In the genomic region with DNA sequence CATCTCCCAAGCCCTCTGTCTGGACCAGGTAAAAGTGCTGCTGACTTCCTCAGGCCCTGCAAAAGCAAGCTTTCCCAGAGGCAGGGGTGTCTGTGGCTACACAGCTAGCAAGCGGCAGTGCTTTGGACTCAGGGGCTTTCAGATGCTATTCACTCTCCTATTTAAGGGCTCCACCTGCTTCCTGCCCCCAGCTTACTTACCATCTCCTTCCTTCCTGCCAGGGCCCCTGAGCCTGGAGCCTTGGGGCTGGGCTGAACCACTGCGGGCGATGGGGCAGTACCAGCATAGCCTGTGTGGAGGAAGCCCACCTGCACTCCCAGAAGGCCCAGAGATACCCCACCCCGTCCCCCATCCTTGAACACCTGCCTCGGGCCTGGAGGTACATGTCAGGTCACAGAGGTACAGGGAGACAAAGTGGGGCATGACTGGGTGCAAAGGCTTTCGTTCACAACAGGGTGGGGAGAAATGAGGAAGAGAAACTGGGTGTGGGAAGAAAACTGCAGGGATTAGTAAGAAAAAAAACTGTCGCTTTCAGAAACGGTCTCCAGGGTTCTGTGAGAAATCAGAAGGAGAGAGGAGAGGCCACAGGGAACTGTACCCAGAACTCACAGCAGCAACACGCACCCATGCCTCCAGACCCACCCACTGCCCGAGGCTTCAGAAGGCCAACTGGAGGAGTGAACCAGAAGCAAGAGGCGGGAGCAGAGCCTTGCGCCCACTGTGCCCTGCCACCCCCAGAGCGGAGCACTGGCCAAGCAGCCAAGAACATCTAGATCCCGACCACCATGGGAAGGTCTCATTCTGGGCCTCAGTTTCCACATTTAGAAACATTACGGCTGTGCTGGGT, we compare ENCODE assay signal across 8 cellular contexts. TPM values are rescaled to one million over a fixed set of nuclear protein-coding genes. Genes with fewer than 3 reads are reported as not detected.
DNase-seq lines count a peak whose midpoint lies in the region; ATAC-seq, FAIRE-seq and TF ChIP-seq lines count a peak whose summit lies in the region.

No MANE protein-coding gene starts in this region.

- H4K20me1 ChIP-seq in GM12878 (ENCODE audit: control insufficient read depth, insufficient read depth): no peaks in the 10 kb centered on the region
- peaks cover 64% of the 10 kb centered on the region for H4K20me1 ChIP-seq in osteoblast (ENCODE audit: insufficient read depth, low read length)

- peak overlapping the region; percentile 82 for H3K9ac ChIP-seq in GM12878 (ENCODE audit: control insufficient read depth, insufficient read depth, low read length)

- peak; percentile 98 for DNase-seq in GM12878 (ENCODE audit: low read depth, low spot score)
- DNase-seq in osteoblast (ENCODE audit: insufficient read length, low spot score, missing footprints): peak; percentile 73
- no peak for DNase-seq in NCI-H187 treated with DMSO at 0.1 percent for 48 hours (lab: John Stamatoyannopoulos, UW)
- DNase-seq in hepatic stellate cell (ENCODE audit: low spot score): no peak
- DNase-seq in DMS53 (lab: John Stamatoyannopoulos, UW): no peak

- H3K27me3 ChIP-seq in GM12878 (replicated peaks in 1 of 2; ENCODE audit: control insufficient read depth in 2 of 2, insufficient read depth in 2 of 2, low read length in 1 of 2) (no peaks in the 10 kb centered on the region), osteoblast (ENCODE audit: insufficient read depth, low read length) (no peaks in the 10 kb centered on the region)

- TF ChIP-seq EP300 in GM12878 (IDR thresholded peaks at IDR 0.05; ENCODE audit: borderline replicate concordance in 1 of 2, control insufficient read depth in 1 of 2, low read depth in 2 of 2, low read length in 2 of 2): peak; percentile 94 to 96

- no TSS peak for BruUV-seq in GM12878 (replicated peaks; lab: Mats Ljungman, UMichigan)

- RAD21 ChIA-PET in GM12878 (lab: Charles Lee; ENCODE audit: unreplicated experiment): interaction anchor here (0.8 to 4.2 kb wide), 21 partner anchors 10 to 420 kb away, joined by 3 to 38 read pairs (median 4); partner anchors contain the start of genes CCDC12 and NBEAL2

- under 1% methylated on average over 15 of the region's 15 CpGs for WGBS in GM12878 (ENCODE audit: insufficient coverage, insufficient replicate concordance, low lambda C conversion rate, missing lambda C conversion rate)

- H3K27ac ChIP-seq in GM12878 (ENCODE audit: control insufficient read depth, insufficient read depth) (peak overlapping the region; percentile 94), osteoblast (ENCODE audit: low read depth, low read length) (peak overlapping the region; percentile 75)

- peak overlapping the region; percentile 4; the same call in 1 of the 2 replicates for H3K4me3 ChIP-seq in GM08714 (ENCODE audit: low read length)
- peak overlapping the region; percentile 44; the same call in 1 of the 2 replicates for H3K4me3 ChIP-seq in GM12878
- H3K4me3 ChIP-seq in osteoblast (ENCODE audit: insufficient read depth, low read length): no peak overlapping the region

- peak; percentile 75 for TF ChIP-seq POLR2A in GM12878 (IDR thresholded peaks at IDR 0.05; ENCODE audit: low read depth, low read length)

- ATAC-seq in GM19467 (IDR thresholded peaks at IDR 0.05; ENCODE audit: unreplicated experiment): peak; percentile 56
- ATAC-seq in HG03520 (IDR thresholded peaks at IDR 0.05; ENCODE audit: unreplicated experiment): peak; percentile 46
- peak; percentile 82 for ATAC-seq in GM12878

- TF ChIP-seq CTCF in GM12878 (IDR thresholded peaks at IDR 0.05 in 2 of 3, conservative IDR thresholded peaks at IDR 0.05 in 1 of 3; ENCODE audit: control insufficient read depth in 2 of 3, extremely low read depth in 1 of 3, insufficient read depth in 1 of 3, low read depth in 3 of 3, low read length in 3 of 3): no peak
- TF ChIP-seq CTCF in osteoblast (IDR thresholded peaks at IDR 0.05; ENCODE audit: extremely low read depth, low read depth, low read length): no peak

- peaks cover 14% of the 10 kb centered on the region for H3K9me3 ChIP-seq in GM12878 (replicated peaks; ENCODE audit: control insufficient read depth, insufficient read depth, low read length)
- H3K9me3 ChIP-seq in osteoblast (ENCODE audit: low read depth, low read length): no peaks in the 10 kb centered on the region

- H3K36me3 ChIP-seq in GM12878 (ENCODE audit: control insufficient read depth in 2 of 2, insufficient read depth in 2 of 2, low read length in 1 of 2) (peaks cover 24 to 50% of the 10 kb centered on the region in 2 experiments), osteoblast (ENCODE audit: insufficient read depth, low read length) (peaks cover 47% of the 10 kb centered on the region)

- H2AFZ ChIP-seq in GM12878 (ENCODE audit: control insufficient read depth, low read depth, low read length): no peak overlapping the region
- no peak overlapping the region for H2AFZ ChIP-seq in osteoblast (ENCODE audit: low read length)

- SMC1A ChIA-PET in GM12878 (lab: Charles Lee; ENCODE audit: uncharacterized antibody, unreplicated experiment): interaction anchor here (0.7 to 17.5 kb wide), 23 partner anchors 8 to 214 kb away, joined by 3 to 298 read pairs (median 4); partner anchors contain the start of genes CCDC12 and NBEAL2

- in situ Hi-C loops in GM12878 (cut with MboI): no loop called here

- H3K79me2 ChIP-seq in GM12878 (ENCODE audit: control insufficient read depth, insufficient read depth, low read length): peaks cover 46% of the 10 kb centered on the region
- H3K79me2 ChIP-seq in osteoblast (ENCODE audit: insufficient read depth, low read length): peaks cover 78% of the 10 kb centered on the region

- CTCF ChIA-PET in GM12878 (lab: Yijun Ruan, JAX): interaction anchor here (0.8 to 4.1 kb wide), 12 partner anchors 18 to 72 kb away, joined by 3 to 14 read pairs (median 5); partner anchors contain the start of gene NBEAL2

- H3K4me1 ChIP-seq in GM12878 (ENCODE audit: control insufficient read depth, insufficient read depth, low read length): peaks cover 67% of the 10 kb centered on the region
- peaks cover 26% of the 10 kb centered on the region for H3K4me1 ChIP-seq in osteoblast (ENCODE audit: insufficient read depth, low read length)

- POLR2A ChIA-PET in GM12878 (lab: Charles Lee): interaction anchor here (0.6 to 12.6 kb wide), 16 partner anchors 15 to 358 kb away, joined by 3 to 163 read pairs (median 5); partner anchors contain the start of genes CCDC12, NBEAL2 and SETD2

- intact Hi-C loops in GM12878 (cut with micrococcal nuclease; ENCODE audit: unreplicated experiment): loop anchor here (1.0 to 5.0 kb wide), 3 partner anchors 26 to 235 kb away; partner anchors contain the start of genes CCDC12 and SETD2

- FAIRE-seq in GM12878 (lab: Jason Lieb, UNC): peak; percentile 80

- peak overlapping the region; percentile 96 for H3K4me2 ChIP-seq in GM12878 (ENCODE audit: control insufficient read depth, insufficient read depth)
- no peak overlapping the region for H3K4me2 ChIP-seq in osteoblast (ENCODE audit: insufficient read depth, low read length)

- 0 out of 2 replicates have a peak, but pooled peaks have one; percentile 0 for TF ChIP-seq RAD21 in GM12878 (IDR thresholded peaks at IDR 0.05; ENCODE audit: insufficient read depth, low read depth, low read length)

RNA-seq across cellular contexts. Expression of gene CCDC12, which starts 49.5 kb away (rescaled TPM):
- 111 and 121 TPM in 2 replicates for total RNA-seq in GM12878 (2013; cell fraction: nucleolus; rRNA removed)
- total RNA-seq in GM12878 (2014; rRNA removed): 46.9 and 53.0 TPM in 2 replicates
- total RNA-seq in GM12878 (2014; rRNA removed; fragmentation: Illumina TruSeq; extraction: Trizol): 67.3 and 72.4 TPM in 2 replicates
- 65.8 and 65.9 TPM in 2 replicates for total RNA-seq in GM12878 (2021)
- polyA plus RNA-seq in GM12878 (2011; ENCODE audit: low read depth): 29.4 TPM
- polyA plus RNA-seq in GM12878 (2011; rRNA removed): 31.2 and 45.6 TPM in 2 replicates
- 52.2 and 68.0 TPM in 2 replicates for polyA plus RNA-seq in GM12878 (2011; cell fraction: cytosol; rRNA removed)
- 63.4 and 85.5 TPM in 2 replicates for polyA plus RNA-seq in GM12878 (2011; cell fraction: nucleus; rRNA removed)
- polyA plus RNA-seq in GM12878 (2012): 47.7 and 72.7 TPM in 2 replicates
- polyA plus RNA-seq in GM12878 (2014; fragmentation: Illumina TruSeq; extraction: Trizol): 11.2 and 63.3 TPM in 2 replicates
- 10 to 100 TPM in 1 of 2 experiments, 1 to 10 TPM in 1; 9.2 to 22.5 TPM for polyA plus RNA-seq in GM12878 (2014; fragmentation: Nextera tagmentation; extraction: Ambion mirVana)
- polyA plus RNA-seq in GM12878 (2014; rRNA removed): 59.3 and 67.6 TPM in 2 replicates
- 10 to 100 TPM; 83.1 to 91.4 TPM for polyA plus RNA-seq in GM12878 (2016; fragmentation: Nextera tagmentation; extraction: Ambion mirVana)
- 69.5 and 77.8 TPM in 2 replicates for polyA minus RNA-seq in GM12878 (2011; rRNA and poly(A)+ RNA removed)
- 15.6 and 18.2 TPM in 2 replicates for polyA minus RNA-seq in GM12878 (2011; cell fraction: cytosol; rRNA and poly(A)+ RNA removed)
- 64.3 and 144 TPM in 2 replicates for polyA minus RNA-seq in GM12878 (2011; cell fraction: nucleus; rRNA and poly(A)+ RNA removed)
- 17.4 and 20.6 TPM in 2 replicates for total RNA-seq in osteoblast

RNA-seq across cellular contexts. Expression of gene PTH1R, which starts 49.6 kb away (rescaled TPM):
- total RNA-seq in GM12878 (2013; cell fraction: nucleolus; rRNA removed): not detected in 2 replicates
- total RNA-seq in GM12878 (2014; rRNA removed) (not detected in 2 replicates), GM12878 (2014; rRNA removed; fragmentation: Illumina TruSeq; extraction: Trizol) (not detected in 2 replicates), GM12878 (2021) (not detected in 2 replicates), osteoblast (0.29 and 0.36 TPM in 2 replicates)
- not detected for polyA plus RNA-seq in GM12878 (2011; ENCODE audit: low read depth)
- polyA plus RNA-seq in GM12878 (2011; rRNA removed) (not detected in 2 replicates), GM12878 (2014; fragmentation: Illumina TruSeq; extraction: Trizol) (not detected in 2 replicates), GM12878 (2014; fragmentation: Nextera tagmentation; extraction: Ambion mirVana) (not detected), GM12878 (2014; rRNA removed) (0.20 TPM in 1 of 2 replicates, not detected in the other), GM12878 (2016; fragmentation: Nextera tagmentation; extraction: Ambion mirVana) (not detected)
- polyA plus RNA-seq in GM12878 (2011; cell fraction: cytosol; rRNA removed): 0.03 and 0.13 TPM in 2 replicates
- polyA plus RNA-seq in GM12878 (2011; cell fraction: nucleus; rRNA removed): 0.61 and 1.2 TPM in 2 replicates
- polyA plus RNA-seq in GM12878 (2012): 0.22 TPM in 1 of 2 replicates, not detected in the other
- polyA minus RNA-seq in GM12878 (2011; rRNA and poly(A)+ RNA removed): not detected in 2 replicates
- not detected in 2 replicates for polyA minus RNA-seq in GM12878 (2011; cell fraction: cytosol; rRNA and poly(A)+ RNA removed)
- not detected in 2 replicates for polyA minus RNA-seq in GM12878 (2011; cell fraction: nucleus; rRNA and poly(A)+ RNA removed)

RNA-seq across cellular contexts. Expression of gene NBEAL2, which starts 52.4 kb away (rescaled TPM):
- 152 and 168 TPM in 2 replicates for total RNA-seq in GM12878 (2013; cell fraction: nucleolus; rRNA removed)
- total RNA-seq in GM12878 (2014; rRNA removed) (47.2 and 52.0 TPM in 2 replicates), GM12878 (2014; rRNA removed; fragmentation: Illumina TruSeq; extraction: Trizol) (19.7 and 21.8 TPM in 2 replicates), GM12878 (2021) (106 and 127 TPM in 2 replicates), osteoblast (2.1 and 4.3 TPM in 2 replicates)
- 27.1 TPM for polyA plus RNA-seq in GM12878 (2011; ENCODE audit: low read depth)
- polyA plus RNA-seq in GM12878 (2011; rRNA removed) (17.1 and 29.0 TPM in 2 replicates), GM12878 (2014; fragmentation: Illumina TruSeq; extraction: Trizol) (16.4 and 41.4 TPM in 2 replicates), GM12878 (2014; fragmentation: Nextera tagmentation; extraction: Ambion mirVana) (under 1 TPM; 0.07 to 0.18 TPM), GM12878 (2014; rRNA removed) (96.3 and 110 TPM in 2 replicates), GM12878 (2016; fragmentation: Nextera tagmentation; extraction: Ambion mirVana) (10 to 100 TPM; 22.5 to 29.7 TPM)
- 39.5 and 52.6 TPM in 2 replicates for polyA plus RNA-seq in GM12878 (2011; cell fraction: cytosol; rRNA removed)
- 940 and 1,024 TPM in 2 replicates for polyA plus RNA-seq in GM12878 (2011; cell fraction: nucleus; rRNA removed)
- 62.9 and 78.4 TPM in 2 replicates for polyA plus RNA-seq in GM12878 (2012)
- 21.7 and 46.1 TPM in 2 replicates for polyA minus RNA-seq in GM12878 (2011; rRNA and poly(A)+ RNA removed)
- 21.8 and 25.3 TPM in 2 replicates for polyA minus RNA-seq in GM12878 (2011; cell fraction: cytosol; rRNA and poly(A)+ RNA removed)
- polyA minus RNA-seq in GM12878 (2011; cell fraction: nucleus; rRNA and poly(A)+ RNA removed): 95.1 and 139 TPM in 2 replicates

Comparison
In these comparisons a context has a peak if more than half of its experiments do, and no peak if none do; other contexts are left out.
1. DNase-seq: peak in GM12878 (single experiment) and osteoblast (single experiment); none in NCI-H187 treated with DMSO at 0.1 percent for 48 hours (single experiment), hepatic stellate cell (single experiment) and DMS53 (single experiment).
2. Peak in every context shown above with its lines, with median percentiles within 50 percentile points of each other: ATAC-seq.